ENCODE assay signal across 1 cellular context in the genomic region with DNA sequence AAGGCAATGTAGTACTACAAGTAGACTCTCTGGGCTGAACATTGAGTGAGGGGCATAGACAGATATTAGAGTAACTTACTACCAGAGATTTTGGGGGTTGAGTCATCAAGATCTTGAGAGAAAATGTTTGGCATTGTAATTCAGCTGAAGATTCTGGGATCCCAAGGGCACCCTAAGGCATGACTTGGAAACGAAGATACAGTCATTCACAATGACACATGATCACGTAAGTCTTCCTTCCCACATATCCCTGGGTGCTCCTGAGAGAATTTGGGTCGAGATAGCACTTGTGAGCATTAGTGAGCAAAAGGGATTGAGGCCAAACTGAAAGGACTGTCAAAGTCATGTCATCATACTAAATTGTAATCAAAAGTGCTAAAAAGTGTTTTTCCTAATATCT.
TF ChIP-seq lines count a peak whose summit lies in the region.

No MANE protein-coding gene starts in this region.

TF ChIP-seq in HepG2, 621 proteins besides CTCF, POLR2A, EP300 and RAD21 (continued from another document):
- TF ChIP-seq, protein P1, sequence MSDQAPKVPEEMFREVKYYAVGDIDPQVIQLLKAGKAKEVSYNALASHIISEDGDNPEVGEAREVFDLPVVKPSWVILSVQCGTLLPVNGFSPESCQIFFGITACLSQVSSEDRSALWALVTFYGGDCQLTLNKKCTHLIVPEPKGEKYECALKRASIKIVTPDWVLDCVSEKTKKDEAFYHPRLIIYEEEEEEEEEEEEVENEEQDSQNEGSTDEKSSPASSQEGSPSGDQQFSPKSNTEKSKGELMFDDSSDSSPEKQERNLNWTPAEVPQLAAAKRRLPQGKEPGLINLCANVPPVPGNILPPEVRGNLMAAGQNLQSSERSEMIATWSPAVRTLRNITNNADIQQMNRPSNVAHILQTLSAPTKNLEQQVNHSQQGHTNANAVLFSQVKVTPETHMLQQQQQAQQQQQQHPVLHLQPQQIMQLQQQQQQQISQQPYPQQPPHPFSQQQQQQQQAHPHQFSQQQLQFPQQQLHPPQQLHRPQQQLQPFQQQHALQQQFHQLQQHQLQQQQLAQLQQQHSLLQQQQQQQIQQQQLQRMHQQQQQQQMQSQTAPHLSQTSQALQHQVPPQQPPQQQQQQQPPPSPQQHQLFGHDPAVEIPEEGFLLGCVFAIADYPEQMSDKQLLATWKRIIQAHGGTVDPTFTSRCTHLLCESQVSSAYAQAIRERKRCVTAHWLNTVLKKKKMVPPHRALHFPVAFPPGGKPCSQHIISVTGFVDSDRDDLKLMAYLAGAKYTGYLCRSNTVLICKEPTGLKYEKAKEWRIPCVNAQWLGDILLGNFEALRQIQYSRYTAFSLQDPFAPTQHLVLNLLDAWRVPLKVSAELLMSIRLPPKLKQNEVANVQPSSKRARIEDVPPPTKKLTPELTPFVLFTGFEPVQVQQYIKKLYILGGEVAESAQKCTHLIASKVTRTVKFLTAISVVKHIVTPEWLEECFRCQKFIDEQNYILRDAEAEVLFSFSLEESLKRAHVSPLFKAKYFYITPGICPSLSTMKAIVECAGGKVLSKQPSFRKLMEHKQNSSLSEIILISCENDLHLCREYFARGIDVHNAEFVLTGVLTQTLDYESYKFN (CRISPR knock-in tag; conservative IDR thresholded peaks at IDR 0.05) = no peak
- TF ChIP-seq DR1 (CRISPR knock-in tag; IDR thresholded peaks at IDR 0.05) (no peak), TCF12 (IDR thresholded peaks at IDR 0.05) (no peak), TCF12 (CRISPR knock-in tag; IDR thresholded peaks at IDR 0.05) (no peak), ZNF891 (CRISPR knock-in tag; IDR thresholded peaks at IDR 0.05) (no peak), RCOR2 (CRISPR knock-in tag; IDR thresholded peaks at IDR 0.05) (no peak)
- TF ChIP-seq, protein P2, sequence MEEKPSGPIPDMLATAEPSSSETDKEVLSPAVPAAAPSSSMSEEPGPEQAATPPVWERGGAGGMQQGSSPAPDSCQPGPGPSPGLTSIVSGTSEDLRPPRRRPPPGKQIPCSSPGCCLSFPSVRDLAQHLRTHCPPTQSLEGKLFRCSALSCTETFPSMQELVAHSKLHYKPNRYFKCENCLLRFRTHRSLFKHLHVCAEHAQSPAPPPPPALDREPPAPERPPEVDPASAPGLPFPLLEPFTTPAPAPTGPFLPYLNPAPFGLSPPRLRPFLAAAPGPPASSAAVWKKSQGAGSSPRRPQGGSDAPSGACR (CRISPR knock-in tag; IDR thresholded peaks at IDR 0.05) = no peak
